In genomic region chrX:113473418-113473817, GRCh38 we compare ENCODE assay signal across 21 cellular contexts.
DNase-seq lines count a peak whose midpoint lies in the region; ATAC-seq and TF ChIP-seq lines count a peak whose summit lies in the region.
"Had no signal": no experiment of that assay in that cellular context is flagged by ENCODE, and none has a peak within 500 bp of the region (broad histone marks: within the 10 kb centered on the region; RNA-seq: fewer than 3 reads in every experiment).

No MANE protein-coding gene starts in this region.

- intact Hi-C loops in heart right ventricle (cut with DNase I): no loop called here
- intact Hi-C loops in posterior vena cava (cut with DNase I): no loop called here
- intact Hi-C loops in activated T-helper 2 cell treated with anti-CD3 and anti-CD28 coated beads, Interferon-gamma antibody, Interleukin-2, Interleukin-4, amounts not matched to agents 10 μg/mL and 5 μg/mL and 100 μg/mL, durations not matched to agents 14 hours and 24 hours and 36 hours (cut with micrococcal nuclease): no loop called here

- H4K8ac ChIP-seq in mesenchymal stem cell (ENCODE audit: low read length): no peak overlapping the region

- no peak overlapping the region for H3K4me3 Mint-ChIP-seq in activated T-helper 2 cell treated with anti-CD3 and anti-CD28 coated beads, Interferon-gamma antibody, Interleukin-2, Interleukin-4, amounts not matched to agents 10 μg/mL and 5 μg/mL and 100 μg/mL, durations not matched to agents 14 hours and 24 hours and 36 hours (ENCODE audit: low read depth)
- H3K4me3 Mint-ChIP-seq: activated naive CD4-positive, alpha-beta T cell treated with anti-CD3 and anti-CD28 coated beads, Interleukin-2, amount 50 U/mL, for 24 hours; nephron had no signal

- no peak overlapping the region for H3K23ac ChIP-seq in mesenchymal stem cell (ENCODE audit: low read length in 2 of 2)

- H4K91ac ChIP-seq in mesenchymal stem cell (ENCODE audit: low read length): no peak overlapping the region

- H3K27me3 ChIP-seq in mesenchymal stem cell (ENCODE audit: control insufficient read depth in 1 of 2, insufficient read depth in 1 of 2, low read length in 2 of 2): peaks cover 0 to 7% of the 10 kb centered on the region in 2 experiments
- H3K27me3 ChIP-seq in heart right ventricle: peaks cover 0 to 17% (median 0%) of the 10 kb centered on the region in 7 donors
- H3K27me3 ChIP-seq: foreskin keratinocyte, Peyer's patch, transverse colon had no signal

- H2AK5ac ChIP-seq in mesenchymal stem cell (ENCODE audit: low read length, severe bottlenecking): no peak overlapping the region

- H3K27me3 Mint-ChIP-seq in activated T-helper 2 cell treated with anti-CD3 and anti-CD28 coated beads, Interferon-gamma antibody, Interleukin-2, Interleukin-4, amounts not matched to agents 10 μg/mL and 5 μg/mL and 100 μg/mL, durations not matched to agents 14 hours and 24 hours and 36 hours (ENCODE audit: low read depth): no peaks in the 10 kb centered on the region
- H3K27me3 Mint-ChIP-seq: activated naive CD4-positive, alpha-beta T cell treated with anti-CD3 and anti-CD28 coated beads, Interleukin-2, amount 50 U/mL, for 24 hours had no signal

- no CpG with 5 or more reads among the region's 3 CpGs for whole genome bisulfite sequencing in mesenchymal stem cell
- WGBS in heart right ventricle, 2 donors: 73 to 85% methylated on average over 3 of the region's 3 CpGs

- H3K4me1 ChIP-seq in mesenchymal stem cell (ENCODE audit: control insufficient read depth, insufficient read depth, low read depth, low read length): no peaks in the 10 kb centered on the region
- no peaks in the 10 kb centered on the region for H3K4me1 ChIP-seq in heart right ventricle
- H3K4me1 ChIP-seq: BLaER1, breast epithelium, foreskin keratinocyte, Peyer's patch, transverse colon had no signal

- no peak overlapping the region for H2BK120ac ChIP-seq in mesenchymal stem cell (ENCODE audit: low read depth, low read length)

- no peak for DNase-seq in mesenchymal stem cell
- no peak for DNase-seq in heart right ventricle
- no peak for DNase-seq in posterior vena cava (ENCODE audit: low spot score)
- DNase-seq in activated T-helper 2 cell treated with anti-CD3 and anti-CD28 coated beads, Interferon-gamma antibody, Interleukin-2, Interleukin-4, amounts not matched to agents 10 μg/mL and 5 μg/mL and 100 μg/mL, durations not matched to agents 14 hours and 24 hours and 36 hours (ENCODE audit: low spot score): no peak
- DNase-seq: activated CD4-positive, CD25-positive, alpha-beta regulatory T cell; foreskin keratinocyte; NCI-H1694 treated with DMSO at 0.1 percent for 48 hours; NCI-H446 treated with DMSO at 0.1 percent for 48 hours; Peyer's patch; retina; SW 1271; transverse colon had no signal

- H3K4me3 ChIP-seq in mesenchymal stem cell (ENCODE audit: insufficient read depth in 1 of 2, low read depth in 1 of 2, low read length in 2 of 2) (no peak overlapping the region), heart right ventricle (no peak overlapping the region)
- H3K4me3 ChIP-seq: BLaER1, breast epithelium, lung, Peyer's patch, transverse colon had no signal

- H2AFZ ChIP-seq in mesenchymal stem cell (ENCODE audit: low read depth, low read length): no peak overlapping the region

- H3K4me2 ChIP-seq in mesenchymal stem cell (ENCODE audit: low read length, poor library complexity, severe bottlenecking): no peak overlapping the region
- H3K4me2 ChIP-seq: BLaER1 had no signal

- no peaks in the 10 kb centered on the region for H3K79me1 ChIP-seq in mesenchymal stem cell (replicated peaks; ENCODE audit: low read length, poor library complexity, severe bottlenecking)

- peak; percentile 82 for ATAC-seq in GM18909 (IDR thresholded peaks at IDR 0.05; ENCODE audit: poor library complexity, unreplicated experiment)
- ATAC-seq in GM21619 (IDR thresholded peaks at IDR 0.05; ENCODE audit: unreplicated experiment): peak; percentile 55
- peak; percentile 84 for ATAC-seq in HG03432 (IDR thresholded peaks at IDR 0.05; ENCODE audit: unreplicated experiment)
- ATAC-seq in heart right ventricle: no peak
- ATAC-seq: foreskin keratinocyte had no signal

- H3K36me3 Mint-ChIP-seq in activated T-helper 2 cell treated with anti-CD3 and anti-CD28 coated beads, Interferon-gamma antibody, Interleukin-2, Interleukin-4, amounts not matched to agents 10 μg/mL and 5 μg/mL and 100 μg/mL, durations not matched to agents 14 hours and 24 hours and 36 hours (ENCODE audit: low read depth): no peaks in the 10 kb centered on the region
- H3K36me3 Mint-ChIP-seq: activated naive CD4-positive, alpha-beta T cell treated with anti-CD3 and anti-CD28 coated beads, Interleukin-2, amount 50 U/mL, for 24 hours had no signal

- H3K27ac Mint-ChIP-seq in activated T-helper 2 cell treated with anti-CD3 and anti-CD28 coated beads, Interferon-gamma antibody, Interleukin-2, Interleukin-4, amounts not matched to agents 10 μg/mL and 5 μg/mL and 100 μg/mL, durations not matched to agents 14 hours and 24 hours and 36 hours: no peak overlapping the region
- H3K27ac Mint-ChIP-seq: activated naive CD4-positive, alpha-beta T cell treated with anti-CD3 and anti-CD28 coated beads, Interleukin-2, amount 50 U/mL, for 24 hours; nephron had no signal

- H3K9ac ChIP-seq in mesenchymal stem cell (ENCODE audit: low read length): peak overlapping the region; percentile 73
- H3K9ac ChIP-seq: BLaER1 had no signal

- no peak overlapping the region for H2BK15ac ChIP-seq in mesenchymal stem cell (ENCODE audit: low read depth, poor library complexity, severe bottlenecking)

- H3K4me1 Mint-ChIP-seq in activated T-helper 2 cell treated with anti-CD3 and anti-CD28 coated beads, Interferon-gamma antibody, Interleukin-2, Interleukin-4, amounts not matched to agents 10 μg/mL and 5 μg/mL and 100 μg/mL, durations not matched to agents 14 hours and 24 hours and 36 hours (ENCODE audit: low read depth): no peaks in the 10 kb centered on the region
- H3K4me1 Mint-ChIP-seq: activated naive CD4-positive, alpha-beta T cell treated with anti-CD3 and anti-CD28 coated beads, Interleukin-2, amount 50 U/mL, for 24 hours; nephron had no signal

- H3K9me3 Mint-ChIP-seq in activated T-helper 2 cell treated with anti-CD3 and anti-CD28 coated beads, Interferon-gamma antibody, Interleukin-2, Interleukin-4, amounts not matched to agents 10 μg/mL and 5 μg/mL and 100 μg/mL, durations not matched to agents 14 hours and 24 hours and 36 hours: peaks cover 7% of the 10 kb centered on the region
- H3K9me3 Mint-ChIP-seq: activated naive CD4-positive, alpha-beta T cell treated with anti-CD3 and anti-CD28 coated beads, Interleukin-2, amount 50 U/mL, for 24 hours had no signal

- no peak overlapping the region for H3K27ac ChIP-seq in mesenchymal stem cell (ENCODE audit: low read length, poor library complexity, severe bottlenecking)
- no peak overlapping the region for H3K27ac ChIP-seq in heart right ventricle
- H3K27ac ChIP-seq: BLaER1, breast epithelium, foreskin keratinocyte, HL-60, Peyer's patch, transverse colon had no signal

- no peak overlapping the region for H3K4ac ChIP-seq in mesenchymal stem cell (ENCODE audit: low read depth in 1 of 2, low read length in 2 of 2)

- H3K36me3 ChIP-seq in mesenchymal stem cell (ENCODE audit: control insufficient read depth in 1 of 2, insufficient read depth in 2 of 2, low read depth in 1 of 2, low read length in 2 of 2): no peaks in the 10 kb centered on the region
- H3K36me3 ChIP-seq in heart right ventricle: no peaks in the 10 kb centered on the region
- H3K36me3 ChIP-seq: BLaER1, breast epithelium, Peyer's patch, transverse colon had no signal

- H3K9me3 ChIP-seq in mesenchymal stem cell (ENCODE audit: control insufficient read depth, low read length): no peaks in the 10 kb centered on the region
- peaks cover 0 to 7% (median 0%) of the 10 kb centered on the region in 11 donors for H3K9me3 ChIP-seq in heart right ventricle
- H3K9me3 ChIP-seq: BLaER1, breast epithelium, Peyer's patch, transverse colon had no signal

- H2BK12ac ChIP-seq in mesenchymal stem cell (ENCODE audit: low read length in 2 of 2): no peak overlapping the region

- no peak overlapping the region for H3K18ac ChIP-seq in mesenchymal stem cell (ENCODE audit: low read depth in 1 of 2, low read length in 2 of 2)

- no peak overlapping the region for H3K14ac ChIP-seq in mesenchymal stem cell (ENCODE audit: low read length in 2 of 2)

- no peak for TF ChIP-seq CTCF in heart right ventricle (IDR thresholded peaks at IDR 0.05)

- H2BK5ac ChIP-seq in mesenchymal stem cell (ENCODE audit: low read depth, low read length, poor library complexity, severe bottlenecking): no peak overlapping the region

Comparison
In these comparisons a context has a peak if more than half of its experiments do, and no peak if none do; other contexts are left out.
1. ATAC-seq: peak in GM18909 (single experiment), GM21619 (single experiment) and HG03432 (single experiment); none in heart right ventricle (0 of 8).